In the genomic region with DNA sequence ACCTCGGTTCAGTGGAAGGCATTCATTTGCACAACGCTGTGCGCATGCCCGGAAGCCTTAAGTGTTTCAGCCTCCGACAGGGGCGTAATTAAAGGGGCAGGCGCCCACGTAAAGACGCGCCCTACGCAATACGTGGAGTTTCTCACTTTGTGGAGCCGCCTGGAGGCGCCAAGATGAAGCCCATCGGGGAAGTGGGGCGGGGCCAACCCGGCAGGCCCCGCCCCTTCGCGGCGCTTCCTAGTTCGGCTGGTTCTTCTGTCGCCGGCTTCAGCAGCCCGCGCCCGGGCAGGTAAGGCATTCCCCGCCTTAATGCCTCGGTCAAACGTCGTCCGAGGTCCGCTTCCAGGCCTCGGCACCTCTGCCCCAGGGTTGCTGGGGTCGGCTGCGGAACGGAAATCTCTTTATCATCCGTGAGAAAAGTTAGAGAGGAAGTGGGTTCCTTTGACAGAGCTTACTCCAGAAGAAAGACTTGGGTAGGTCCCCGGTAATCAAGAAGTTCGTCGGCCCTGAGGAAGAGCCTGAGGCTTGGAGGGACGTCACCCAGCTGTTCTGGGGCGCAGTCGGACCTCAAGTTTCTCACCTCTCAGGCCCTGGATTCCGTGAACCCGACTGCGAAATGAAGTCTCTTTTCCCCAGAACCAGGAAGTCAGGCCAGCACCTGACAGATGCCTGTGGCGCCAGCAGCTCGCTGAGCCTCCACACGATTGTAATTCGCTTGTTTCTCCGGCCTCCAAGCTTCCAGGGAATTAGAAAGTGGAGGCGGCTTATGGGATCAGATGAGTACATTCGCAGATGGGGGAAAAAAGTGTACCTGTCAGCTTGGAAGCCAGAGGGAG, we compare ENCODE assay signal across 1 cellular context.
A peak's percentile ranks its signal among the peaks of the same experiment; 100 is the strongest.
TF ChIP-seq lines count a peak whose summit lies in the region.

A gene (plus strand): TSS at position 224 of the 836 bp plus-strand sequence. CDS start 9,161 bp downstream, outside the sequence.
A gene with protein sequence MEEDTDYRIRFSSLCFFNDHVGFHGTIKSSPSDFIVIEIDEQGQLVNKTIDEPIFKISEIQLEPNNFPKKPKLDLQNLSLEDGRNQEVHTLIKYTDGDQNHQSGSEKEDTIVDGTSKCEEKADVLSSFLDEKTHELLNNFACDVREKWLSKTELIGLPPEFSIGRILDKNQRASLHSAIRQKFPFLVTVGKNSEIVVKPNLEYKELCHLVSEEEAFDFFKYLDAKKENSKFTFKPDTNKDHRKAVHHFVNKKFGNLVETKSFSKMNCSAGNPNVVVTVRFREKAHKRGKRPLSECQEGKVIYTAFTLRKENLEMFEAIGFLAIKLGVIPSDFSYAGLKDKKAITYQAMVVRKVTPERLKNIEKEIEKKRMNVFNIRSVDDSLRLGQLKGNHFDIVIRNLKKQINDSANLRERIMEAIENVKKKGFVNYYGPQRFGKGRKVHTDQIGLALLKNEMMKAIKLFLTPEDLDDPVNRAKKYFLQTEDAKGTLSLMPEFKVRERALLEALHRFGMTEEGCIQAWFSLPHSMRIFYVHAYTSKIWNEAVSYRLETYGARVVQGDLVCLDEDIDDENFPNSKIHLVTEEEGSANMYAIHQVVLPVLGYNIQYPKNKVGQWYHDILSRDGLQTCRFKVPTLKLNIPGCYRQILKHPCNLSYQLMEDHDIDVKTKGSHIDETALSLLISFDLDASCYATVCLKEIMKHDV (minus strand): TSS at position 63 of the 836 bp plus-strand sequence. CDS start 3,545 bp downstream, outside the sequence.

TF ChIP-seq in K562, 482 proteins besides CTCF, POLR2A, EP300 and RAD21 (continued from another document and continues in another):
- TF ChIP-seq MAZ (CRISPR knock-in tag; conservative IDR thresholded peaks at IDR 0.05 in 1 of 2, IDR thresholded peaks at IDR 0.05 in 1 of 2) (0 out of 4 replicates have a peak, but pooled peaks of 1 of the 2 experiments have one; percentile 9), ZC3H11A (IDR thresholded peaks at IDR 0.05; ENCODE audit: low read depth, low read length) (no peak), SMARCE1 (IDR thresholded peaks at IDR 0.05) (no peak), CHD4 (IDR thresholded peaks at IDR 0.05; ENCODE audit: insufficient read depth, insufficient replicate concordance, low read depth, low read length, poor library complexity, severe bottlenecking) (no peak), HIVEP1 (CRISPR knock-in tag; IDR thresholded peaks at IDR 0.05) (no peak), ZFP36 (IDR thresholded peaks at IDR 0.05; ENCODE audit: low read depth, low read length, partially characterized antibody) (no peak), ZNF778 (CRISPR knock-in tag; IDR thresholded peaks at IDR 0.05) (no peak), NFXL1 (CRISPR knock-in tag; IDR thresholded peaks at IDR 0.05) (no peak), ELF1 (tag; IDR thresholded peaks at IDR 0.05) (peak; percentile 87), ZNF354B (CRISPR knock-in tag; IDR thresholded peaks at IDR 0.05) (no peak), SETDB1 (IDR thresholded peaks at IDR 0.05; ENCODE audit: low read length) (no peak), FOXK1 (CRISPR knock-in tag; IDR thresholded peaks at IDR 0.05; ENCODE audit: borderline replicate concordance) (no peak), ZBTB17 (CRISPR knock-in tag; IDR thresholded peaks at IDR 0.05) (0 out of 2 replicates have a peak, but pooled peaks have one; percentile 27), ZNF282 (CRISPR knock-in tag; IDR thresholded peaks at IDR 0.05) (no peak), ETV5 (CRISPR knock-in tag; IDR thresholded peaks at IDR 0.05; ENCODE audit: low read depth) (peak; percentile 48), ZNF239 (CRISPR knock-in tag; IDR thresholded peaks at IDR 0.05) (no peak), ZNF644 (tag; IDR thresholded peaks at IDR 0.05; ENCODE audit: low read depth) (no peak), PCBP2 (IDR thresholded peaks at IDR 0.05; ENCODE audit: low read depth, low read length, poor library complexity, severe bottlenecking) (no peak), EHMT2 (IDR thresholded peaks at IDR 0.05) (no peak), ZNF780A (CRISPR knock-in tag; IDR thresholded peaks at IDR 0.05) (no peak), SIN3B (IDR thresholded peaks at IDR 0.05; ENCODE audit: low read depth) (no peak), U2AF2 (optimal IDR thresholded peaks at IDR 0.05; ENCODE audit: low read depth, low read length) (no peak), STAG1 (CRISPR knock-in tag; IDR thresholded peaks at IDR 0.05; ENCODE audit: borderline replicate concordance) (no peak), CCAR2 (IDR thresholded peaks at IDR 0.05; ENCODE audit: low read depth, low read length) (no peak), NBN (IDR thresholded peaks at IDR 0.05; ENCODE audit: low read depth) (0 out of 2 replicates have a peak, but pooled peaks have one; percentile 55), RBM17 (IDR thresholded peaks at IDR 0.05; ENCODE audit: borderline replicate concordance, low read depth, low read length) (no peak), CREB1 (IDR thresholded peaks at IDR 0.05) (peak; percentile 73), CREB1 (CRISPR knock-in tag; IDR thresholded peaks at IDR 0.05) (peak; percentile 77)
- TF ChIP-seq, protein P1, sequence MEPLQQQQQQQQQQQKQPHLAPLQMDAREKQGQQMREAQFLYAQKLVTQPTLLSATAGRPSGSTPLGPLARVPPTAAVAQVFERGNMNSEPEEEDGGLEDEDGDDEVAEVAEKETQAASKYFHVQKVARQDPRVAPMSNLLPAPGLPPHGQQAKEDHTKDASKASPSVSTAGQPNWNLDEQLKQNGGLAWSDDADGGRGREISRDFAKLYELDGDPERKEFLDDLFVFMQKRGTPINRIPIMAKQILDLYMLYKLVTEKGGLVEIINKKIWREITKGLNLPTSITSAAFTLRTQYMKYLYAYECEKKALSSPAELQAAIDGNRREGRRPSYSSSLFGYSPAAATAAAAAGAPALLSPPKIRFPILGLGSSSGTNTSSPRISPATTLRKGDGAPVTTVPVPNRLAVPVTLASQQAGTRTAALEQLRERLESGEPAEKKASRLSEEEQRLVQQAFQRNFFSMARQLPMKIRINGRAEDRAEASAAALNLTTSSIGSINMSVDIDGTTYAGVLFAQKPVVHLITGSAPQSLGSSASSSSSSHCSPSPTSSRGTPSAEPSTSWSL (CRISPR knock-in tag; IDR thresholded peaks at IDR 0.05; ENCODE audit: borderline replicate concordance): no peak
- TF ChIP-seq, protein P2, sequence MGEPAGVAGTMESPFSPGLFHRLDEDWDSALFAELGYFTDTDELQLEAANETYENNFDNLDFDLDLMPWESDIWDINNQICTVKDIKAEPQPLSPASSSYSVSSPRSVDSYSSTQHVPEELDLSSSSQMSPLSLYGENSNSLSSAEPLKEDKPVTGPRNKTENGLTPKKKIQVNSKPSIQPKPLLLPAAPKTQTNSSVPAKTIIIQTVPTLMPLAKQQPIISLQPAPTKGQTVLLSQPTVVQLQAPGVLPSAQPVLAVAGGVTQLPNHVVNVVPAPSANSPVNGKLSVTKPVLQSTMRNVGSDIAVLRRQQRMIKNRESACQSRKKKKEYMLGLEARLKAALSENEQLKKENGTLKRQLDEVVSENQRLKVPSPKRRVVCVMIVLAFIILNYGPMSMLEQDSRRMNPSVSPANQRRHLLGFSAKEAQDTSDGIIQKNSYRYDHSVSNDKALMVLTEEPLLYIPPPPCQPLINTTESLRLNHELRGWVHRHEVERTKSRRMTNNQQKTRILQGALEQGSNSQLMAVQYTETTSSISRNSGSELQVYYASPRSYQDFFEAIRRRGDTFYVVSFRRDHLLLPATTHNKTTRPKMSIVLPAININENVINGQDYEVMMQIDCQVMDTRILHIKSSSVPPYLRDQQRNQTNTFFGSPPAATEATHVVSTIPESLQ (CRISPR knock-in tag; IDR thresholded peaks at IDR 0.05): no peak
- TF ChIP-seq, protein P3, sequence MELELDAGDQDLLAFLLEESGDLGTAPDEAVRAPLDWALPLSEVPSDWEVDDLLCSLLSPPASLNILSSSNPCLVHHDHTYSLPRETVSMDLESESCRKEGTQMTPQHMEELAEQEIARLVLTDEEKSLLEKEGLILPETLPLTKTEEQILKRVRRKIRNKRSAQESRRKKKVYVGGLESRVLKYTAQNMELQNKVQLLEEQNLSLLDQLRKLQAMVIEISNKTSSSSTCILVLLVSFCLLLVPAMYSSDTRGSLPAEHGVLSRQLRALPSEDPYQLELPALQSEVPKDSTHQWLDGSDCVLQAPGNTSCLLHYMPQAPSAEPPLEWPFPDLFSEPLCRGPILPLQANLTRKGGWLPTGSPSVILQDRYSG (tag; conservative IDR thresholded peaks at IDR 0.05; ENCODE audit: low read depth): no peak
- TF ChIP-seq, protein P4, sequence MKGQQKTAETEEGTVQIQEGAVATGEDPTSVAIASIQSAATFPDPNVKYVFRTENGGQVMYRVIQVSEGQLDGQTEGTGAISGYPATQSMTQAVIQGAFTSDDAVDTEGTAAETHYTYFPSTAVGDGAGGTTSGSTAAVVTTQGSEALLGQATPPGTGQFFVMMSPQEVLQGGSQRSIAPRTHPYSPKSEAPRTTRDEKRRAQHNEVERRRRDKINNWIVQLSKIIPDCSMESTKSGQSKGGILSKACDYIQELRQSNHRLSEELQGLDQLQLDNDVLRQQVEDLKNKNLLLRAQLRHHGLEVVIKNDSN (CRISPR knock-in tag; IDR thresholded peaks at IDR 0.05): no peak
- TF ChIP-seq, protein P5, sequence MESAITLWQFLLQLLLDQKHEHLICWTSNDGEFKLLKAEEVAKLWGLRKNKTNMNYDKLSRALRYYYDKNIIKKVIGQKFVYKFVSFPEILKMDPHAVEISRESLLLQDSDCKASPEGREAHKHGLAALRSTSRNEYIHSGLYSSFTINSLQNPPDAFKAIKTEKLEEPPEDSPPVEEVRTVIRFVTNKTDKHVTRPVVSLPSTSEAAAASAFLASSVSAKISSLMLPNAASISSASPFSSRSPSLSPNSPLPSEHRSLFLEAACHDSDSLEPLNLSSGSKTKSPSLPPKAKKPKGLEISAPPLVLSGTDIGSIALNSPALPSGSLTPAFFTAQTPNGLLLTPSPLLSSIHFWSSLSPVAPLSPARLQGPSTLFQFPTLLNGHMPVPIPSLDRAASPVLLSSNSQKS (CRISPR knock-in tag; IDR thresholded peaks at IDR 0.05): no peak
- TF ChIP-seq, protein P6, sequence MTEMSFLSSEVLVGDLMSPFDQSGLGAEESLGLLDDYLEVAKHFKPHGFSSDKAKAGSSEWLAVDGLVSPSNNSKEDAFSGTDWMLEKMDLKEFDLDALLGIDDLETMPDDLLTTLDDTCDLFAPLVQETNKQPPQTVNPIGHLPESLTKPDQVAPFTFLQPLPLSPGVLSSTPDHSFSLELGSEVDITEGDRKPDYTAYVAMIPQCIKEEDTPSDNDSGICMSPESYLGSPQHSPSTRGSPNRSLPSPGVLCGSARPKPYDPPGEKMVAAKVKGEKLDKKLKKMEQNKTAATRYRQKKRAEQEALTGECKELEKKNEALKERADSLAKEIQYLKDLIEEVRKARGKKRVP (CRISPR knock-in tag; IDR thresholded peaks at IDR 0.05): no peak
- TF ChIP-seq, protein P7, sequence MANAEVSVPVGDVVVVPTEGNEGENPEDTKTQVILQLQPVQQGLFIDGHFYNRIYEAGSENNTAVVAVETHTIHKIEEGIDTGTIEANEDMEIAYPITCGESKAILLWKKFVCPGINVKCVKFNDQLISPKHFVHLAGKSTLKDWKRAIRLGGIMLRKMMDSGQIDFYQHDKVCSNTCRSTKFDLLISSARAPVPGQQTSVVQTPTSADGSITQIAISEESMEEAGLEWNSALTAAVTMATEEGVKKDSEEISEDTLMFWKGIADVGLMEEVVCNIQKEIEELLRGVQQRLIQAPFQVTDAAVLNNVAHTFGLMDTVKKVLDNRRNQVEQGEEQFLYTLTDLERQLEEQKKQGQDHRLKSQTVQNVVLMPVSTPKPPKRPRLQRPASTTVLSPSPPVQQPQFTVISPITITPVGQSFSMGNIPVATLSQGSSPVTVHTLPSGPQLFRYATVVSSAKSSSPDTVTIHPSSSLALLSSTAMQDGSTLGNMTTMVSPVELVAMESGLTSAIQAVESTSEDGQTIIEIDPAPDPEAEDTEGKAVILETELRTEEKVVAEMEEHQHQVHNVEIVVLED (CRISPR knock-in tag; IDR thresholded peaks at IDR 0.05): peak; percentile 99
- TF ChIP-seq, protein P8, sequence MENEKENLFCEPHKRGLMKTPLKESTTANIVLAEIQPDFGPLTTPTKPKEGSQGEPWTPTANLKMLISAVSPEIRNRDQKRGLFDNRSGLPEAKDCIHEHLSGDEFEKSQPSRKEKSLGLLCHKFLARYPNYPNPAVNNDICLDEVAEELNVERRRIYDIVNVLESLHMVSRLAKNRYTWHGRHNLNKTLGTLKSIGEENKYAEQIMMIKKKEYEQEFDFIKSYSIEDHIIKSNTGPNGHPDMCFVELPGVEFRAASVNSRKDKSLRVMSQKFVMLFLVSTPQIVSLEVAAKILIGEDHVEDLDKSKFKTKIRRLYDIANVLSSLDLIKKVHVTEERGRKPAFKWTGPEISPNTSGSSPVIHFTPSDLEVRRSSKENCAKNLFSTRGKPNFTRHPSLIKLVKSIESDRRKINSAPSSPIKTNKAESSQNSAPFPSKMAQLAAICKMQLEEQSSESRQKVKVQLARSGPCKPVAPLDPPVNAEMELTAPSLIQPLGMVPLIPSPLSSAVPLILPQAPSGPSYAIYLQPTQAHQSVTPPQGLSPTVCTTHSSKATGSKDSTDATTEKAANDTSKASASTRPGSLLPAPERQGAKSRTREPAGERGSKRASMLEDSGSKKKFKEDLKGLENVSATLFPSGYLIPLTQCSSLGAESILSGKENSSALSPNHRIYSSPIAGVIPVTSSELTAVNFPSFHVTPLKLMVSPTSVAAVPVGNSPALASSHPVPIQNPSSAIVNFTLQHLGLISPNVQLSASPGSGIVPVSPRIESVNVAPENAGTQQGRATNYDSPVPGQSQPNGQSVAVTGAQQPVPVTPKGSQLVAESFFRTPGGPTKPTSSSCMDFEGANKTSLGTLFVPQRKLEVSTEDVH (IDR thresholded peaks at IDR 0.05; ENCODE audit: low read depth, partially characterized antibody): no peak
- TF ChIP-seq, protein P9, sequence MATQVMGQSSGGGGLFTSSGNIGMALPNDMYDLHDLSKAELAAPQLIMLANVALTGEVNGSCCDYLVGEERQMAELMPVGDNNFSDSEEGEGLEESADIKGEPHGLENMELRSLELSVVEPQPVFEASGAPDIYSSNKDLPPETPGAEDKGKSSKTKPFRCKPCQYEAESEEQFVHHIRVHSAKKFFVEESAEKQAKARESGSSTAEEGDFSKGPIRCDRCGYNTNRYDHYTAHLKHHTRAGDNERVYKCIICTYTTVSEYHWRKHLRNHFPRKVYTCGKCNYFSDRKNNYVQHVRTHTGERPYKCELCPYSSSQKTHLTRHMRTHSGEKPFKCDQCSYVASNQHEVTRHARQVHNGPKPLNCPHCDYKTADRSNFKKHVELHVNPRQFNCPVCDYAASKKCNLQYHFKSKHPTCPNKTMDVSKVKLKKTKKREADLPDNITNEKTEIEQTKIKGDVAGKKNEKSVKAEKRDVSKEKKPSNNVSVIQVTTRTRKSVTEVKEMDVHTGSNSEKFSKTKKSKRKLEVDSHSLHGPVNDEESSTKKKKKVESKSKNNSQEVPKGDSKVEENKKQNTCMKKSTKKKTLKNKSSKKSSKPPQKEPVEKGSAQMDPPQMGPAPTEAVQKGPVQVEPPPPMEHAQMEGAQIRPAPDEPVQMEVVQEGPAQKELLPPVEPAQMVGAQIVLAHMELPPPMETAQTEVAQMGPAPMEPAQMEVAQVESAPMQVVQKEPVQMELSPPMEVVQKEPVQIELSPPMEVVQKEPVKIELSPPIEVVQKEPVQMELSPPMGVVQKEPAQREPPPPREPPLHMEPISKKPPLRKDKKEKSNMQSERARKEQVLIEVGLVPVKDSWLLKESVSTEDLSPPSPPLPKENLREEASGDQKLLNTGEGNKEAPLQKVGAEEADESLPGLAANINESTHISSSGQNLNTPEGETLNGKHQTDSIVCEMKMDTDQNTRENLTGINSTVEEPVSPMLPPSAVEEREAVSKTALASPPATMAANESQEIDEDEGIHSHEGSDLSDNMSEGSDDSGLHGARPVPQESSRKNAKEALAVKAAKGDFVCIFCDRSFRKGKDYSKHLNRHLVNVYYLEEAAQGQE (CRISPR knock-in tag; IDR thresholded peaks at IDR 0.05; ENCODE audit: low read depth): no peak
